14 cellular contexts compared by ENCODE assay signal in the genomic region with DNA sequence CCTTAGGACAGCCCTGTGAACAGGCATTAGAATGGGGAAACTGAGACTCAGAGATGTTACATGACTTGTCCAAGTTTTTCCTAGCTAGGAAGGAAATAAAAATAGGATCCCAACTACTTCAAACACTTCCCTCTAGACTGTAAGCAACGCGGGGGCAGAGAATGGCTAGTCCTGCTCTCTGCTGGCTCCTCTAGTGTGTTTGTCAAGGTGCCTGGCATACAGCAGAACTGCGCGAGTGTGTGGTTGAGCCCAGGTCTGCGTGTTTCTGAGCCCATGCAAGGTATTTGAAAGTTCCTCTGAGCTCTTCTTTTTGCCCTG.
DNase-seq lines count a peak whose midpoint lies in the region; TF ChIP-seq lines count a peak whose summit lies in the region.
"Had no signal": no experiment of that assay in that cellular context is flagged by ENCODE, and none has a peak within 500 bp of the region (broad histone marks: within the 10 kb centered on the region; RNA-seq: fewer than 3 reads in every experiment).

No MANE protein-coding gene starts in this region.

- 0 out of 2 replicates have a peak, but pooled peaks cover 3% of the 10 kb centered on the region for H3K9me2 ChIP-seq in PC-9 (ENCODE audit: insufficient read depth)

- peak overlapping the region; percentile 75 for H3K4me2 ChIP-seq in PC-9

- CTCF ChIA-PET in PC-9 (lab: Charles Lee) = no interaction called here
- CTCF ChIA-PET in MCF 10A (lab: Yijun Ruan, JAX) = interaction anchor here (0.5 to 1.6 kb wide), 12 partner anchors 9 to 179 kb away, joined by 3 to 7 read pairs (median 3); no protein-coding TSS in a partner anchor

- peak overlapping the region; percentile 29 for H3K27ac Mint-ChIP-seq in MCF 10A (ENCODE audit: low read depth, unreplicated experiment)
- H3K27ac Mint-ChIP-seq: activated CD4-positive, alpha-beta memory T cell treated with anti-CD3 and anti-CD28 coated beads for 36 hours; activated naive CD4-positive, alpha-beta T cell treated with anti-CD3 and anti-CD28 coated beads, Interleukin-2, amount 10 ng/mL, durations not matched to agents 7 days and 5 days; T-helper 1 cell treated with Interleukin-12 subunit alpha and Interleukin-12 subunit beta and Interleukin-4 antibody, amounts not matched to agents 30 μg/mL and 1 μg/mL, for 36 hours had no signal

- H3K4me3 ChIP-seq in PC-9 = peak overlapping the region; percentile 47; the same call in 1 of the 2 replicates
- no peak overlapping the region for H3K4me3 ChIP-seq in mesodermal cell (ENCODE audit: extremely low read depth, insufficient read depth, low read length, poor library complexity, severe bottlenecking)
- H3K4me3 ChIP-seq in tibial artery = no peak overlapping the region

- TF ChIP-seq CTCF in PC-9 (conservative IDR thresholded peaks at IDR 0.05) = no peak
- no peak for TF ChIP-seq CTCF in MCF 10A (IDR thresholded peaks at IDR 0.05; ENCODE audit: unreplicated experiment)
- no peak for TF ChIP-seq CTCF in tibial artery (IDR thresholded peaks at IDR 0.05)

- H3K9me3 Mint-ChIP-seq in MCF 10A (ENCODE audit: unreplicated experiment) = no peaks in the 10 kb centered on the region
- H3K9me3 Mint-ChIP-seq: activated CD4-positive, alpha-beta memory T cell treated with anti-CD3 and anti-CD28 coated beads for 36 hours; activated naive CD4-positive, alpha-beta T cell treated with anti-CD3 and anti-CD28 coated beads, Interleukin-2, amount 10 ng/mL, durations not matched to agents 7 days and 5 days; T-helper 1 cell treated with Interleukin-12 subunit alpha and Interleukin-12 subunit beta and Interleukin-4 antibody, amounts not matched to agents 30 μg/mL and 1 μg/mL, for 36 hours had no signal

- H3K27me3 Mint-ChIP-seq in MCF 10A (ENCODE audit: insufficient read depth, unreplicated experiment) = no peaks in the 10 kb centered on the region
- H3K27me3 Mint-ChIP-seq: central memory CD8-positive, alpha-beta T cell had no signal

- H4K20me1 ChIP-seq in PC-9 (ENCODE audit: insufficient read depth) = no peaks in the 10 kb centered on the region

- H3K4me3 Mint-ChIP-seq in MCF 10A (ENCODE audit: unreplicated experiment) = peak overlapping the region; percentile 51
- H3K4me3 Mint-ChIP-seq: activated CD4-positive, alpha-beta memory T cell treated with anti-CD3 and anti-CD28 coated beads for 36 hours; activated naive CD4-positive, alpha-beta T cell treated with anti-CD3 and anti-CD28 coated beads, Interleukin-2, amount 10 ng/mL, durations not matched to agents 7 days and 5 days; central memory CD8-positive, alpha-beta T cell; T-helper 1 cell treated with Interleukin-12 subunit alpha and Interleukin-12 subunit beta and Interleukin-4 antibody, amounts not matched to agents 30 μg/mL and 1 μg/mL, for 36 hours had no signal

- intact Hi-C loops in PC-9 (cut with micrococcal nuclease; ENCODE audit: unreplicated experiment) = loop anchor here (5.0 kb wide), 1 partner anchor 56 kb away; no protein-coding TSS in a partner anchor
- intact Hi-C loops in MCF 10A (cut with micrococcal nuclease) = no loop called here
- intact Hi-C loops in tibial artery (cut with DNase I; ENCODE audit: low total_unique reads) = no loop called here

- H3K27me3 ChIP-seq in PC-9 (ENCODE audit: insufficient read depth, low read depth) = no peaks in the 10 kb centered on the region
- H3K27me3 ChIP-seq in tibial artery = no peaks in the 10 kb centered on the region

- H3K4me1 Mint-ChIP-seq in MCF 10A (ENCODE audit: insufficient read depth, unreplicated experiment) = peaks cover 56% of the 10 kb centered on the region
- H3K4me1 Mint-ChIP-seq: activated naive CD4-positive, alpha-beta T cell treated with anti-CD3 and anti-CD28 coated beads, Interleukin-2, amount 10 ng/mL, durations not matched to agents 7 days and 5 days; central memory CD8-positive, alpha-beta T cell had no signal

- no peaks in the 10 kb centered on the region for H3K36me3 ChIP-seq in PC-9 (ENCODE audit: low read depth)
- no peaks in the 10 kb centered on the region for H3K36me3 ChIP-seq in mesodermal cell (ENCODE audit: control insufficient read depth, insufficient read depth, low read length)
- H3K36me3 ChIP-seq in tibial artery = no peaks in the 10 kb centered on the region

- no peaks in the 10 kb centered on the region for H3K79me2 ChIP-seq in PC-9 (ENCODE audit: low read depth)

- peaks cover 36% of the 10 kb centered on the region for H3F3A ChIP-seq in PC-9 (ENCODE audit: insufficient read depth, low read depth)

- H3K36me3 Mint-ChIP-seq in MCF 10A (ENCODE audit: insufficient read depth, unreplicated experiment) = no peaks in the 10 kb centered on the region
- H3K36me3 Mint-ChIP-seq: activated CD4-positive, alpha-beta memory T cell treated with anti-CD3 and anti-CD28 coated beads for 36 hours; activated naive CD4-positive, alpha-beta T cell treated with anti-CD3 and anti-CD28 coated beads, Interleukin-2, amount 10 ng/mL, durations not matched to agents 7 days and 5 days had no signal

- H3K4me1 ChIP-seq in PC-9 (replicated peaks; ENCODE audit: insufficient read depth) (peaks cover 37% of the 10 kb centered on the region), mesodermal cell (ENCODE audit: control insufficient read depth, insufficient read depth, low read length, poor library complexity, severe bottlenecking) (peaks cover 35% of the 10 kb centered on the region), tibial artery (peaks cover 0 to 59% (median 50%) of the 10 kb centered on the region in 4 donors)

- BruUV-seq in PC-9 (replicated peaks; lab: Mats Ljungman, UMichigan) (no TSS peak), MCF 10A (replicated peaks; lab: Mats Ljungman, UMichigan) (no TSS peak)

- no peak for DNase-seq in PC-9
- DNase-seq in MCF 10A (ENCODE audit: unreplicated experiment) = no peak
- DNase-seq in tibial artery = no peak
- no peak for DNase-seq in NCI-H2227 treated with DMSO at 0.1 percent for 48 hours (lab: John Stamatoyannopoulos, UW)
- DNase-seq in NCI-H345 treated with DMSO at 0.1 percent for 48 hours (lab: John Stamatoyannopoulos, UW; ENCODE audit: unreplicated experiment) = no peak
- DNase-seq in SIG-M5 (lab: John Stamatoyannopoulos, UW) = no peak
- DNase-seq: activated naive CD4-positive, alpha-beta T cell treated with anti-CD3 and anti-CD28 coated beads, Interleukin-2, amount 10 ng/mL, durations not matched to agents 7 days and 5 days; Karpas-422; NCI-H1930; right cardiac atrium had no signal

- H3K27ac ChIP-seq in PC-9 = peak overlapping the region; percentile 88
- peak overlapping the region; percentile 74 for H3K27ac ChIP-seq in mesodermal cell (ENCODE audit: low read depth, low read length, severe bottlenecking)
- peak overlapping the region; percentile 27 for H3K27ac ChIP-seq in tibial artery

- no peaks in the 10 kb centered on the region for H3K9me3 ChIP-seq in PC-9 (ENCODE audit: insufficient read depth, low read depth)
- peaks cover 2% of the 10 kb centered on the region for H3K9me3 ChIP-seq in mesodermal cell (ENCODE audit: control insufficient read depth, low read length)
- H3K9me3 ChIP-seq in tibial artery = no peaks in the 10 kb centered on the region

- POLR2A ChIA-PET in PC-9 (lab: Charles Lee; ENCODE audit: unreplicated experiment) (no interaction called here), MCF 10A (lab: Yijun Ruan, JAX) (interaction anchor here (0.6 to 3.2 kb wide), 17 partner anchors 8 to 766 kb away, joined by 3 to 23 read pairs (median 4); no protein-coding TSS in a partner anchor)

- 75 to 89% methylated on average over 5 of the region's 5 CpGs for WGBS in mesodermal cell (ENCODE audit: insufficient coverage in 2 of 2), 2 experiments

- peak overlapping the region; percentile 70; the same call in 1 of the 2 replicates for H2AFZ ChIP-seq in PC-9

Comparison
In these comparisons a context has a peak if more than half of its experiments do, and no peak if none do; other contexts are left out.
1. H3K27ac ChIP-seq: peak in every context shown above with its lines; median percentile 88 in PC-9; 74 in mesodermal cell; 27 in tibial artery.